1 cellular context compared by ENCODE assay signal in genomic region chr5:90612930-90613329, GRCh38.
TF ChIP-seq lines count a peak whose summit lies in the region.

No MANE protein-coding gene starts in this region.

TF ChIP-seq in K562, 482 proteins besides CTCF, POLR2A, EP300 and RAD21 (continues in another document):
- TF ChIP-seq ZNF143 (CRISPR knock-in tag; IDR thresholded peaks at IDR 0.05) (no peak), LARP7 (IDR thresholded peaks at IDR 0.05) (no peak), ATF2 (CRISPR knock-in tag; IDR thresholded peaks at IDR 0.05) (no peak), HDAC3 (IDR thresholded peaks at IDR 0.05; ENCODE audit: borderline replicate concordance, partially characterized antibody) (no peak), SMAD1 (IDR thresholded peaks at IDR 0.05; ENCODE audit: low read depth, low read length, partially characterized antibody) (no peak), MIER1 (IDR thresholded peaks at IDR 0.05; ENCODE audit: low read depth) (no peak), HBP1 (CRISPR knock-in tag; IDR thresholded peaks at IDR 0.05) (no peak), ZNF507 (tag; conservative IDR thresholded peaks at IDR 0.05) (no peak), TFE3 (CRISPR knock-in tag; IDR thresholded peaks at IDR 0.05) (no peak), WHSC1 (IDR thresholded peaks at IDR 0.05; ENCODE audit: low read length) (no peak), ZNF77 (CRISPR knock-in tag; IDR thresholded peaks at IDR 0.05) (no peak), PKNOX1 (IDR thresholded peaks at IDR 0.05) (0 out of 2 replicates have a peak, but pooled peaks have one; percentile 4), FOXK2 (conservative IDR thresholded peaks at IDR 0.05 in 1 of 2, IDR thresholded peaks at IDR 0.05 in 1 of 2; ENCODE audit: low read depth in 2 of 2) (0 out of 4 replicates have a peak, but pooled peaks of 1 of the 2 experiments have one; percentile 21), CHCHD3 (CRISPR knock-in tag; IDR thresholded peaks at IDR 0.05) (no peak), ZNF707 (CRISPR knock-in tag; conservative IDR thresholded peaks at IDR 0.05) (no peak), SIX5 (IDR thresholded peaks at IDR 0.05; ENCODE audit: borderline replicate concordance in 1 of 2, insufficient read depth in 1 of 2, low read depth in 1 of 2, low read length in 2 of 2) (no peak), MEIS2 (IDR thresholded peaks at IDR 0.05; ENCODE audit: partially characterized antibody) (no peak), ZNF717 (CRISPR knock-in tag; IDR thresholded peaks at IDR 0.05) (no peak), SRSF9 (IDR thresholded peaks at IDR 0.05; ENCODE audit: borderline replicate concordance, low read depth, low read length) (no peak), COPS2 (conservative IDR thresholded peaks at IDR 0.05) (no peak), TGIF2 (CRISPR knock-in tag; IDR thresholded peaks at IDR 0.05) (no peak), KLF16 (IDR thresholded peaks at IDR 0.05) (no peak), PBX2 (CRISPR knock-in tag; IDR thresholded peaks at IDR 0.05; ENCODE audit: low read depth) (no peak), PBX2 (tag; conservative IDR thresholded peaks at IDR 0.05; ENCODE audit: low read depth) (no peak), RNF219 (CRISPR knock-in tag; IDR thresholded peaks at IDR 0.05) (no peak), ZBTB40 (IDR thresholded peaks at IDR 0.05) (0 out of 2 replicates have a peak, but pooled peaks have one; percentile 16), ZBTB40 (CRISPR knock-in tag; IDR thresholded peaks at IDR 0.05) (no peak), NFRKB (IDR thresholded peaks at IDR 0.05; ENCODE audit: low read depth) (0 out of 2 replicates have a peak, but pooled peaks have one; percentile 16), SIRT6 (IDR thresholded peaks at IDR 0.05; ENCODE audit: low read depth, low read length) (no peak), NKRF (IDR thresholded peaks at IDR 0.05; ENCODE audit: borderline replicate concordance) (0 out of 2 replicates have a peak, but pooled peaks have one; percentile 16), TAF9B (IDR thresholded peaks at IDR 0.05; ENCODE audit: partially characterized antibody) (no peak), ZNF232 (CRISPR knock-in tag; IDR thresholded peaks at IDR 0.05) (no peak), ZNF146 (CRISPR knock-in tag; IDR thresholded peaks at IDR 0.05; ENCODE audit: unreplicated experiment) (no peak), FUS (optimal IDR thresholded peaks at IDR 0.05; ENCODE audit: low read depth, low read length) (no peak)
